19 cellular contexts compared by ENCODE assay signal in genomic region chr1:162196387-162196786, GRCh38.
"Had no signal": no experiment of that assay in that cellular context is flagged by ENCODE, and none has a peak within 500 bp of the region (broad histone marks: within the 10 kb centered on the region; RNA-seq: fewer than 3 reads in every experiment).

No MANE protein-coding gene starts in this region.

- H3K27ac Mint-ChIP-seq: activated CD4-positive, alpha-beta T cell treated with anti-CD3 and anti-CD28 coated beads, Interleukin-2, amount 10 ng/mL, durations not matched to agents 24 days and 14 days; activated T-helper 1 cell treated with anti-CD3 and anti-CD28 coated beads, Interleukin-12 subunit alpha, Interleukin-12 subunit beta, Interleukin-2, Interleukin-4 antibody, amounts not matched to agents 30 ng/mL and 10 ng/mL and 1 ng/mL, durations not matched to agents 14 hours and 24 hours and 36 hours; dendritic cell treated with granulocyte-macrophage colony-stimulating factor and Interleukin-4, amounts not matched to agents 40 ng/mL and 50 ng/mL, for 4 days had no signal

- H3K27me3 ChIP-seq: gastroesophageal sphincter, stomach, testis had no signal

- H3K9me3 ChIP-seq: gastroesophageal sphincter, prostate gland, stomach, testis had no signal

- H3K36me3 ChIP-seq: gastroesophageal sphincter, prostate gland, stomach had no signal

- H3K9me3 Mint-ChIP-seq: activated CD4-positive, alpha-beta T cell treated with anti-CD3 and anti-CD28 coated beads, Interleukin-2, amount 10 ng/mL, durations not matched to agents 24 days and 14 days; activated T-helper 1 cell treated with anti-CD3 and anti-CD28 coated beads, Interleukin-12 subunit alpha, Interleukin-12 subunit beta, Interleukin-2, Interleukin-4 antibody, amounts not matched to agents 30 ng/mL and 10 ng/mL and 1 ng/mL, durations not matched to agents 14 hours and 24 hours and 36 hours; dendritic cell treated with granulocyte-macrophage colony-stimulating factor and Interleukin-4, amounts not matched to agents 40 ng/mL and 50 ng/mL, for 4 days; neural crest cell had no signal

- H3K27ac ChIP-seq: epithelial cell of prostate, gastroesophageal sphincter, prostate gland, testis had no signal

- H3K4me3 Mint-ChIP-seq: activated CD4-positive, alpha-beta T cell treated with anti-CD3 and anti-CD28 coated beads, Interleukin-2, amount 10 ng/mL, durations not matched to agents 24 days and 14 days; activated T-helper 1 cell treated with anti-CD3 and anti-CD28 coated beads, Interleukin-12 subunit alpha, Interleukin-12 subunit beta, Interleukin-2, Interleukin-4 antibody, amounts not matched to agents 30 ng/mL and 10 ng/mL and 1 ng/mL, durations not matched to agents 14 hours and 24 hours and 36 hours; dendritic cell treated with granulocyte-macrophage colony-stimulating factor and Interleukin-4, amounts not matched to agents 40 ng/mL and 50 ng/mL, for 4 days; neural crest cell had no signal

- H3K4me1 Mint-ChIP-seq: activated CD4-positive, alpha-beta T cell treated with anti-CD3 and anti-CD28 coated beads, Interleukin-2, amount 10 ng/mL, durations not matched to agents 24 days and 14 days had no signal

- DNase-seq: activated CD4-positive, alpha-beta T cell treated with anti-CD3 and anti-CD28 coated beads, Interleukin-2, amount 10 ng/mL, durations not matched to agents 24 days and 14 days; activated CD4-positive, CD25-positive, alpha-beta regulatory T cell; activated CD8-positive, alpha-beta memory T cell treated with anti-CD3 and anti-CD28 coated beads, Interleukin-2, amount 50 U/mL, for 48 hours; aorta; effector memory CD4-positive, alpha-beta T cell; mesendoderm; right cardiac atrium; stimulated activated CD4-positive, alpha-beta T cell treated with anti-CD3 and anti-CD28 coated beads, Interleukin-12 subunit alpha, Interleukin-12 subunit beta, amount 100 ng/mL, for 4 hours; stimulated activated CD4-positive, alpha-beta T cell treated with anti-CD3 and anti-CD28 coated beads, Interleukin-2, amount 100 ng/mL, for 24 hours; stomach; SW 1271; testis had no signal

- FAIRE-seq: keratinocyte had no signal

- H3K4me1 ChIP-seq: prostate gland had no signal

- ATAC-seq: gastroesophageal sphincter, right cardiac atrium had no signal

- H3K4me3 ChIP-seq: gastroesophageal sphincter, prostate gland, stomach, testis had no signal
